Comparison of ENCODE assay signal across 8 cellular contexts in genomic region chr17:70552230-70552981, GRCh38.
A peak's percentile ranks its signal among the peaks of the same experiment; 100 is the strongest.
DNase-seq lines count a peak whose midpoint lies in the region; ATAC-seq and TF ChIP-seq lines count a peak whose summit lies in the region.

No MANE protein-coding gene starts in this region.

- H3K36me3 ChIP-seq in esophagus squamous epithelium, result no peaks in the 10 kb centered on the region
- H3K36me3 ChIP-seq in naive thymus-derived CD4-positive, alpha-beta T cell (ENCODE audit: control insufficient read depth in 2 of 3, insufficient read depth in 3 of 3, low read length in 3 of 3), result no peaks in the 10 kb centered on the region

- no peak overlapping the region for H3K27ac Mint-ChIP-seq in naive thymus-derived CD4-positive, alpha-beta T cell

- CTCF ChIA-PET in RWPE1 (lab: Yijun Ruan, JAX), result interaction anchor here (0.5 to 1.2 kb wide), 15 partner anchors 24 to 1806 kb away, joined by 3 to 6 read pairs (median 4); no protein-coding TSS in a partner anchor
- CTCF ChIA-PET in naive thymus-derived CD4-positive, alpha-beta T cell (lab: Charles Lee), result interaction anchor here (0.7 to 0.9 kb wide), 2 partner anchors 9 to 983 kb away, joined by 3 to 4 read pairs; no protein-coding TSS in a partner anchor

- peak; percentile 42 for ATAC-seq in naive thymus-derived CD4-positive, alpha-beta T cell
- no peak for ATAC-seq in GM21717 (IDR thresholded peaks at IDR 0.05; ENCODE audit: unreplicated experiment)
- ATAC-seq in HG02678 (IDR thresholded peaks at IDR 0.05; ENCODE audit: unreplicated experiment), result no peak
- ATAC-seq in HG02571 (IDR thresholded peaks at IDR 0.05; ENCODE audit: unreplicated experiment), result no peak

- H3K27me3 Mint-ChIP-seq in naive thymus-derived CD4-positive, alpha-beta T cell, result no peaks in the 10 kb centered on the region

- H3K4me3 Mint-ChIP-seq in naive thymus-derived CD4-positive, alpha-beta T cell, result no peak overlapping the region

- H3K27ac ChIP-seq in RWPE1 (no peak overlapping the region), esophagus squamous epithelium (no peak overlapping the region)
- H3K27ac ChIP-seq in naive thymus-derived CD4-positive, alpha-beta T cell (ENCODE audit: low read depth, low read length), result no peak overlapping the region

- H3K4me1 Mint-ChIP-seq in naive thymus-derived CD4-positive, alpha-beta T cell, result no peaks in the 10 kb centered on the region

- no peaks in the 10 kb centered on the region for H3K9me3 ChIP-seq in esophagus squamous epithelium
- H3K9me3 ChIP-seq in naive thymus-derived CD4-positive, alpha-beta T cell (ENCODE audit: control insufficient read depth in 2 of 3, low read length in 3 of 3), result no peaks in the 10 kb centered on the region

- WGBS in esophagus squamous epithelium, 2 donors, result 19 to 34% methylated on average over 8 of the region's 8 CpGs

- H3K27me3 ChIP-seq in esophagus squamous epithelium, result no peaks in the 10 kb centered on the region
- H3K27me3 ChIP-seq in naive thymus-derived CD4-positive, alpha-beta T cell (ENCODE audit: control insufficient read depth in 2 of 2, insufficient read depth in 2 of 2, low read length in 2 of 2), result no peaks in the 10 kb centered on the region

- POLR2A ChIA-PET in RWPE1 (lab: Yijun Ruan, JAX; ENCODE audit: low non-redundant PET), result no interaction called here
- POLR2A ChIA-PET in naive thymus-derived CD4-positive, alpha-beta T cell (lab: Charles Lee), result no interaction called here

- H3K4me3 ChIP-seq in LNCaP clone FGC (ENCODE audit: low read depth, low read length) (no peak overlapping the region), esophagus squamous epithelium (no peak overlapping the region)
- no peak overlapping the region for H3K4me3 ChIP-seq in naive thymus-derived CD4-positive, alpha-beta T cell (ENCODE audit: low read length)

- peaks cover 0 to 3% (median 0%) of the 10 kb centered on the region in 5 donors for H3K36me3 Mint-ChIP-seq in naive thymus-derived CD4-positive, alpha-beta T cell

- peak; percentile 12 for DNase-seq in ELF-1 (ENCODE audit: low read depth, low spot score)
- peak; percentile 3 for DNase-seq in LNCaP clone FGC (ENCODE audit: low read depth)
- DNase-seq in RWPE1 (ENCODE audit: low spot score), result peak; percentile 18
- no peak for DNase-seq in esophagus squamous epithelium (lab: John Stamatoyannopoulos, UW)
- DNase-seq in naive thymus-derived CD4-positive, alpha-beta T cell, result peak in 2 of 9 donors; percentile 2 to 9

- intact Hi-C loops in esophagus squamous epithelium (cut with DNase I), result no loop called here
- intact Hi-C loops in naive thymus-derived CD4-positive, alpha-beta T cell (cut with micrococcal nuclease), result loop anchor here in 1 of 2 donors (10.0 kb wide), 2 partner anchors 948 to 988 kb away; no protein-coding TSS in a partner anchor

- TF ChIP-seq CTCF in LNCaP clone FGC (IDR thresholded peaks at IDR 0.05; ENCODE audit: control insufficient read depth, extremely low read depth, insufficient read depth) (peak; percentile 45; the same call in 1 of the 2 replicates), RWPE1 (conservative IDR thresholded peaks at IDR 0.05; ENCODE audit: low read depth) (peak; percentile 67), esophagus squamous epithelium (IDR thresholded peaks at IDR 0.05) (peak; percentile 10 to 63 (median 52))

- peaks cover 0 to 2% (median 0%) of the 10 kb centered on the region in 11 donors for H3K9me3 Mint-ChIP-seq in naive thymus-derived CD4-positive, alpha-beta T cell

- H3K4me1 ChIP-seq in esophagus squamous epithelium, result peaks cover 0 to 7% (median 0%) of the 10 kb centered on the region in 3 donors
- H3K4me1 ChIP-seq in naive thymus-derived CD4-positive, alpha-beta T cell (ENCODE audit: control insufficient read depth in 2 of 2, insufficient read depth in 2 of 2, low read length in 2 of 2), result no peaks in the 10 kb centered on the region

- no peak for TF ChIP-seq POLR2A in esophagus squamous epithelium (IDR thresholded peaks at IDR 0.05)
